ENCODE assay signal across 24 cellular contexts in genomic region chr16:65600046-65600445, GRCh38.
"Had no signal": no experiment of that assay in that cellular context is flagged by ENCODE, and none has a peak within 500 bp of the region (broad histone marks: within the 10 kb centered on the region; RNA-seq: fewer than 3 reads in every experiment).

No MANE protein-coding gene starts in this region.

- H3K36me3 Mint-ChIP-seq: naive thymus-derived CD8-positive, alpha-beta T cell; stimulated activated effector memory CD8-positive, alpha-beta T cell treated with anti-CD3 and anti-CD28 coated beads, Interleukin-12 subunit alpha, Interleukin-12 subunit beta, amount 100 ng/mL, for 72 hours had no signal

- H3K27me3 Mint-ChIP-seq: dendritic cell treated with granulocyte-macrophage colony-stimulating factor and Interleukin-4, amounts not matched to agents 40 ng/mL and 50 ng/mL, for 4 days; effector memory CD8-positive, alpha-beta T cell had no signal

- H3K36me3 ChIP-seq: colonic mucosa, gastroesophageal sphincter, heart left ventricle, left lung, prostate gland, right atrium auricular region, stomach, thyroid gland, upper lobe of left lung had no signal

- H3K9me3 Mint-ChIP-seq: dendritic cell treated with granulocyte-macrophage colony-stimulating factor and Interleukin-4, amounts not matched to agents 40 ng/mL and 50 ng/mL, for 4 days had no signal

- DNase-seq: central memory CD4-positive, alpha-beta T cell; colonic mucosa; effector memory CD8-positive, alpha-beta T cell; foreskin keratinocyte; heart left ventricle; left cardiac atrium; left lung; mesendoderm; naive thymus-derived CD8-positive, alpha-beta T cell; nucleus accumbens; stimulated activated CD4-positive, alpha-beta T cell treated with anti-CD3 and anti-CD28 coated beads, Interleukin-12 subunit alpha, Interleukin-12 subunit beta, amount 100 ng/mL, for 4 hours; stimulated activated CD4-positive, alpha-beta T cell treated with anti-CD3 and anti-CD28 coated beads, Interleukin-2, amount 100 ng/mL, for 24 hours; stimulated activated CD4-positive, alpha-beta T cell treated with anti-CD3 and anti-CD28 coated beads, Interleukin-4, amount 100 ng/mL, for 24 hours; stimulated activated naive CD4-positive, alpha-beta T cell treated with Interleukin-2 at 50 U/mL for 16 hours; stomach; thyroid gland; upper lobe of left lung had no signal

- H3K4me1 ChIP-seq: colonic mucosa, foreskin keratinocyte, gastroesophageal sphincter, heart left ventricle, left lung, prostate gland, right atrium auricular region, stomach, thyroid gland, upper lobe of left lung had no signal

- H3K9me3 ChIP-seq: colonic mucosa, gastroesophageal sphincter, prostate gland, right atrium auricular region, thyroid gland, upper lobe of left lung had no signal

- H3K27ac ChIP-seq: colonic mucosa, foreskin keratinocyte, gastroesophageal sphincter, heart left ventricle, hepatocyte, left lung, prostate gland, right atrium auricular region, stomach, thyroid gland, upper lobe of left lung had no signal

- H3K4me1 Mint-ChIP-seq: naive thymus-derived CD8-positive, alpha-beta T cell; stimulated activated effector memory CD8-positive, alpha-beta T cell treated with anti-CD3 and anti-CD28 coated beads, Interleukin-12 subunit alpha, Interleukin-12 subunit beta, amount 100 ng/mL, for 72 hours had no signal

- H3K27me3 ChIP-seq: colonic mucosa, foreskin keratinocyte, gastroesophageal sphincter, heart left ventricle, hepatocyte, left lung, right atrium auricular region, stomach, thyroid gland, upper lobe of left lung had no signal

- H3K4me3 Mint-ChIP-seq: dendritic cell treated with granulocyte-macrophage colony-stimulating factor and Interleukin-4, amounts not matched to agents 40 ng/mL and 50 ng/mL, for 4 days; effector memory CD8-positive, alpha-beta T cell; naive thymus-derived CD8-positive, alpha-beta T cell; stimulated activated effector memory CD8-positive, alpha-beta T cell treated with anti-CD3 and anti-CD28 coated beads, Interleukin-12 subunit alpha, Interleukin-12 subunit beta, amount 100 ng/mL, for 72 hours had no signal

- H3K27ac Mint-ChIP-seq: dendritic cell treated with granulocyte-macrophage colony-stimulating factor and Interleukin-4, amounts not matched to agents 40 ng/mL and 50 ng/mL, for 4 days; effector memory CD8-positive, alpha-beta T cell; naive thymus-derived CD8-positive, alpha-beta T cell; stimulated activated effector memory CD8-positive, alpha-beta T cell treated with anti-CD3 and anti-CD28 coated beads, Interleukin-12 subunit alpha, Interleukin-12 subunit beta, amount 100 ng/mL, for 72 hours had no signal

- H3K4me3 ChIP-seq: colonic mucosa, gastroesophageal sphincter, heart left ventricle, hepatocyte, left lung, prostate gland, right atrium auricular region, smooth muscle cell, stomach, thyroid gland, upper lobe of left lung had no signal
